In genomic region chr19:33143897-33144405, GRCh38 we compare ENCODE assay signal across 1 cellular context.
TF ChIP-seq lines count a peak whose summit lies in the region.

No MANE protein-coding gene starts in this region.

TF ChIP-seq in HepG2, 621 proteins besides CTCF, POLR2A, EP300 and RAD21 (continued from another document and continues in another):
- TF ChIP-seq ZNF646 (CRISPR knock-in tag; IDR thresholded peaks at IDR 0.05), result no peak
- no peak for TF ChIP-seq ZNF280D (CRISPR knock-in tag; IDR thresholded peaks at IDR 0.05)
- TF ChIP-seq ARNT (IDR thresholded peaks at IDR 0.05), result no peak
- TF ChIP-seq ZNF232 (CRISPR knock-in tag; IDR thresholded peaks at IDR 0.05; ENCODE audit: borderline replicate concordance), result no peak
- TF ChIP-seq FOXK2 (IDR thresholded peaks at IDR 0.05), result no peak
- peak; percentile 41; the same call in 1 of the 2 replicates for TF ChIP-seq ARID4A (CRISPR knock-in tag; IDR thresholded peaks at IDR 0.05; ENCODE audit: borderline replicate concordance)
- no peak for TF ChIP-seq MNT (IDR thresholded peaks at IDR 0.05)
- TF ChIP-seq U2AF2 (IDR thresholded peaks at IDR 0.05; ENCODE audit: low read depth, low read length), result no peak
- 0 out of 2 replicates have a peak, but pooled peaks have one; percentile 38 for TF ChIP-seq NFKBIZ (CRISPR knock-in tag; IDR thresholded peaks at IDR 0.05)
- TF ChIP-seq ZBTB49 (CRISPR knock-in tag; IDR thresholded peaks at IDR 0.05; ENCODE audit: borderline replicate concordance), result no peak
- no peak for TF ChIP-seq SP5 (CRISPR knock-in tag; IDR thresholded peaks at IDR 0.05; ENCODE audit: borderline replicate concordance, low read depth)
- TF ChIP-seq PLSCR1 (CRISPR knock-in tag; IDR thresholded peaks at IDR 0.05; ENCODE audit: borderline replicate concordance), result no peak
- no peak for TF ChIP-seq DPF2 (CRISPR knock-in tag; IDR thresholded peaks at IDR 0.05; ENCODE audit: borderline replicate concordance, low read depth)
- no peak for TF ChIP-seq ETS1 (CRISPR knock-in tag; IDR thresholded peaks at IDR 0.05)
- TF ChIP-seq ZNF746 (CRISPR knock-in tag; IDR thresholded peaks at IDR 0.05), result no peak
- TF ChIP-seq PATZ1 (CRISPR knock-in tag; IDR thresholded peaks at IDR 0.05), result peak; percentile 45; the same call in 1 of the 2 replicates
- 0 out of 2 replicates have a peak, but pooled peaks have one; percentile 42 for TF ChIP-seq ZNF790 (CRISPR knock-in tag; IDR thresholded peaks at IDR 0.05; ENCODE audit: borderline replicate concordance)
- TF ChIP-seq SALL2 (CRISPR knock-in tag; IDR thresholded peaks at IDR 0.05), result no peak
- TF ChIP-seq ZNF207 (IDR thresholded peaks at IDR 0.05; ENCODE audit: borderline replicate concordance), result no peak
- TF ChIP-seq SP1 (IDR thresholded peaks at IDR 0.05), result no peak
- TF ChIP-seq SP1 (CRISPR knock-in tag; IDR thresholded peaks at IDR 0.05), result peak; percentile 32; the same call in 1 of the 2 replicates
- TF ChIP-seq RAD51 (IDR thresholded peaks at IDR 0.05; ENCODE audit: borderline replicate concordance), result no peak
- TF ChIP-seq CHCHD3 (CRISPR knock-in tag; IDR thresholded peaks at IDR 0.05), result no peak
- TF ChIP-seq IRF1 (CRISPR knock-in tag; IDR thresholded peaks at IDR 0.05; ENCODE audit: low read depth), result no peak
- no peak for TF ChIP-seq ZNF101 (CRISPR knock-in tag; IDR thresholded peaks at IDR 0.05; ENCODE audit: borderline replicate concordance, low read depth)
- TF ChIP-seq RNF2 (conservative IDR thresholded peaks at IDR 0.05; ENCODE audit: low read depth), result no peak
- no peak for TF ChIP-seq HES4 (CRISPR knock-in tag; IDR thresholded peaks at IDR 0.05; ENCODE audit: borderline replicate concordance)
- 0 out of 2 replicates have a peak, but pooled peaks have one; percentile 25 for TF ChIP-seq ZNF776 (CRISPR knock-in tag; IDR thresholded peaks at IDR 0.05)
- TF ChIP-seq PHF20 (CRISPR knock-in tag; IDR thresholded peaks at IDR 0.05), result no peak
- peak; percentile 35; the same call in 1 of the 2 replicates for TF ChIP-seq FOXA3 (CRISPR knock-in tag; IDR thresholded peaks at IDR 0.05)
- no peak for TF ChIP-seq KLF12 (CRISPR knock-in tag; IDR thresholded peaks at IDR 0.05; ENCODE audit: borderline replicate concordance)
- no peak for TF ChIP-seq LCORL (IDR thresholded peaks at IDR 0.05)
- TF ChIP-seq LCORL (CRISPR knock-in tag; IDR thresholded peaks at IDR 0.05), result peak; percentile 46; the same call in 1 of the 2 replicates
- TF ChIP-seq TBP (CRISPR knock-in tag; IDR thresholded peaks at IDR 0.05), result no peak
